23 cellular contexts compared by ENCODE assay signal in genomic region chr12:47862157-47862556, GRCh38. TPM values are rescaled to one million over a fixed set of nuclear protein-coding genes. Genes with fewer than 3 reads are reported as not detected.
"Had no signal": no experiment of that assay in that cellular context is flagged by ENCODE, and none has a peak within 500 bp of the region (broad histone marks: within the 10 kb centered on the region; RNA-seq: fewer than 3 reads in every experiment).

No MANE protein-coding gene starts in this region.

- H3K4me1 ChIP-seq: esophagus muscularis mucosa, gastrocnemius medialis, right atrium auricular region, sigmoid colon, testis, tibial nerve, upper lobe of right lung had no signal

- H3K27me3 Mint-ChIP-seq: naive thymus-derived CD8-positive, alpha-beta T cell had no signal

- H3K9me3 Mint-ChIP-seq: naive thymus-derived CD8-positive, alpha-beta T cell had no signal

- ATAC-seq: gastrocnemius medialis; heart right ventricle; mucosa of descending colon; naive thymus-derived CD8-positive, alpha-beta T cell; upper lobe of right lung had no signal

- FAIRE-seq: endometrium, islet of Langerhans had no signal

- DNase-seq: cortex of kidney; effector memory CD4-positive, alpha-beta T cell; gastrocnemius medialis; heart right ventricle; hypothalamus; kidney glomerular epithelial cell; mucosa of descending colon; naive thymus-derived CD8-positive, alpha-beta T cell; stimulated activated CD4-positive, alpha-beta T cell treated with anti-CD3 and anti-CD28 coated beads, Interleukin-2, amount 100 ng/mL, for 48 hours; stimulated activated naive CD4-positive, alpha-beta T cell treated with Interleukin-2 at 50 U/mL for 16 hours; testis; upper lobe of right lung had no signal

- H3K36me3 ChIP-seq: esophagus muscularis mucosa, gastrocnemius medialis, right atrium auricular region, sigmoid colon, tibial nerve, vagina had no signal

- H3K9me3 ChIP-seq: esophagus muscularis mucosa, gastrocnemius medialis, heart right ventricle, mucosa of descending colon, neutrophil, right atrium auricular region, sigmoid colon, testis, tibial nerve, upper lobe of right lung, vagina had no signal

- H3K27me3 ChIP-seq: esophagus muscularis mucosa, gastrocnemius medialis, heart right ventricle, neutrophil, right atrium auricular region, sigmoid colon, testis, tibial nerve, upper lobe of right lung, vagina had no signal

- H3K27ac ChIP-seq: esophagus muscularis mucosa, gastrocnemius medialis, heart right ventricle, neutrophil, right atrium auricular region, sigmoid colon, testis, tibial nerve, upper lobe of right lung had no signal

- H3K27ac Mint-ChIP-seq: naive thymus-derived CD8-positive, alpha-beta T cell had no signal

- H3K4me3 ChIP-seq: esophagus muscularis mucosa, gastrocnemius medialis, heart right ventricle, mucosa of descending colon, right atrium auricular region, sigmoid colon, skin epidermis, testis, tibial nerve, upper lobe of right lung, vagina had no signal

- H3K36me3 Mint-ChIP-seq: naive thymus-derived CD8-positive, alpha-beta T cell had no signal

- H3K4me3 Mint-ChIP-seq: naive thymus-derived CD8-positive, alpha-beta T cell had no signal

RNA-seq across cellular contexts. Expression of gene VDR, which starts 42.6 kb away (rescaled TPM):
- total RNA-seq: lung microvascular endothelial cell had no signal
- polyA plus RNA-seq: naive thymus-derived CD8-positive, alpha-beta T cell; neural cell had no signal
